In genomic region chr10:114544045-114544659, GRCh38 we compare ENCODE assay signal across 8 cellular contexts.
A peak's percentile ranks its signal among the peaks of the same experiment; 100 is the strongest.
DNase-seq lines count a peak whose midpoint lies in the region; ATAC-seq and TF ChIP-seq lines count a peak whose summit lies in the region.

No MANE protein-coding gene starts in this region.

- no peak overlapping the region for H3K27ac ChIP-seq in neuronal stem cell (replicated peaks; ENCODE audit: low read length)
- H3K27ac ChIP-seq in SJCRH30 = no peak overlapping the region

- no CpG with 5 or more reads among the region's 9 CpGs for WGBS in neuronal stem cell (ENCODE audit: extremely low coverage in 2 of 2, insufficient read length in 2 of 2, insufficient replicate concordance in 1 of 2), 2 donors

- peak overlapping the region; percentile 31 for H2BK15ac ChIP-seq in neuronal stem cell (ENCODE audit: low read length)

- H3K4ac ChIP-seq in neuronal stem cell (ENCODE audit: low read length) = no peak overlapping the region

- peak; percentile 25 for DNase-seq in A172 (ENCODE audit: low spot score)
- DNase-seq in HPDE6-E6E7 (ENCODE audit: extremely low spot score) = peak; percentile 71
- peak; percentile 56 for DNase-seq in activated T-cell treated with anti-CD3 and anti-CD28 coated beads for 1 hour (ENCODE audit: low read depth)
- DNase-seq in neuronal stem cell (ENCODE audit: low spot score) = no peak
- DNase-seq in SJCRH30 = no peak
- no peak for DNase-seq in medulla oblongata (ENCODE audit: extremely low spot score)

- H3K4me2 ChIP-seq in neuronal stem cell (ENCODE audit: insufficient read depth, low read length, poor library complexity, severe bottlenecking) = no peak overlapping the region

- H3K4me3 ChIP-seq in neuronal stem cell (ENCODE audit: low read length in 2 of 2) (no peak overlapping the region), SJCRH30 (no peak overlapping the region)

- H3K36me3 ChIP-seq in neuronal stem cell (replicated peaks in 1 of 2; ENCODE audit: control insufficient read depth in 2 of 2, insufficient read depth in 2 of 2, low read length in 2 of 2) (no peaks in the 10 kb centered on the region), SJCRH30 (no peaks in the 10 kb centered on the region; the same call in none of the 2 replicates)

- H3K4me1 ChIP-seq in neuronal stem cell (ENCODE audit: control insufficient read depth in 2 of 2, insufficient read depth in 1 of 2, low read depth in 1 of 2, low read length in 2 of 2) (peaks cover 3 to 4% of the 10 kb centered on the region in 2 donors), SJCRH30 (no peaks in the 10 kb centered on the region)

- H3K23ac ChIP-seq in neuronal stem cell (ENCODE audit: low read depth, low read length, poor library complexity) = no peak overlapping the region

- no peak overlapping the region for H3K14ac ChIP-seq in neuronal stem cell (ENCODE audit: low read length)

- H3K9me3 ChIP-seq in neuronal stem cell (replicated peaks in 1 of 2; ENCODE audit: control insufficient read depth in 2 of 2, insufficient read depth in 1 of 2, low read depth in 1 of 2, low read length in 2 of 2) (no peaks in the 10 kb centered on the region), SJCRH30 (replicated peaks) (no peaks in the 10 kb centered on the region)

- peak overlapping the region; percentile 45 for H3K18ac ChIP-seq in neuronal stem cell (ENCODE audit: low read length)

- no peak overlapping the region for H2BK120ac ChIP-seq in neuronal stem cell (ENCODE audit: low read depth, low read length)

- no peak overlapping the region for H2BK5ac ChIP-seq in neuronal stem cell (ENCODE audit: low read length)

- no peak overlapping the region for H4K8ac ChIP-seq in neuronal stem cell (ENCODE audit: low read depth, low read length)

- no peaks in the 10 kb centered on the region for H3K79me1 ChIP-seq in neuronal stem cell (ENCODE audit: low read depth, low read length)

- H3K27me3 ChIP-seq in neuronal stem cell (ENCODE audit: control insufficient read depth in 3 of 3, insufficient read depth in 3 of 3, low read depth in 1 of 3, low read length in 3 of 3) = no peaks in the 10 kb centered on the region
- H3K27me3 ChIP-seq in SJCRH30 = no peaks in the 10 kb centered on the region

- peak overlapping the region; percentile 61 for H4K91ac ChIP-seq in neuronal stem cell (ENCODE audit: low read depth, low read length, poor library complexity)

- no peak overlapping the region for H2BK12ac ChIP-seq in neuronal stem cell (ENCODE audit: low read length)

- H2AK5ac ChIP-seq in neuronal stem cell (ENCODE audit: low read depth, low read length) = peak overlapping the region; percentile 61

- H3K9ac ChIP-seq in neuronal stem cell (ENCODE audit: low read depth, low read length, poor library complexity) = no peak overlapping the region

- ATAC-seq in GM21360 (IDR thresholded peaks at IDR 0.05; ENCODE audit: unreplicated experiment) = peak; percentile 95
- no peak for ATAC-seq in SK-N-SH treated with all-trans-retinoic acid at 6 μM for 48 hours

- no peak overlapping the region for H2AFZ ChIP-seq in neuronal stem cell (ENCODE audit: low read length)

TF ChIP-seq in SK-N-SH treated with all-trans-retinoic acid at 6 μM for 48 hours, 23 proteins besides CTCF, POLR2A, EP300 and RAD21:
- no peak for TF ChIP-seq TCF4 (CRISPR knock-in tag; IDR thresholded peaks at IDR 0.05; ENCODE audit: borderline replicate concordance)
- no peak for TF ChIP-seq BACH2 (CRISPR knock-in tag; IDR thresholded peaks at IDR 0.05; ENCODE audit: borderline replicate concordance)
- no peak for TF ChIP-seq PPARA (CRISPR knock-in tag; IDR thresholded peaks at IDR 0.05; ENCODE audit: borderline replicate concordance)
- TF ChIP-seq, protein P1, sequence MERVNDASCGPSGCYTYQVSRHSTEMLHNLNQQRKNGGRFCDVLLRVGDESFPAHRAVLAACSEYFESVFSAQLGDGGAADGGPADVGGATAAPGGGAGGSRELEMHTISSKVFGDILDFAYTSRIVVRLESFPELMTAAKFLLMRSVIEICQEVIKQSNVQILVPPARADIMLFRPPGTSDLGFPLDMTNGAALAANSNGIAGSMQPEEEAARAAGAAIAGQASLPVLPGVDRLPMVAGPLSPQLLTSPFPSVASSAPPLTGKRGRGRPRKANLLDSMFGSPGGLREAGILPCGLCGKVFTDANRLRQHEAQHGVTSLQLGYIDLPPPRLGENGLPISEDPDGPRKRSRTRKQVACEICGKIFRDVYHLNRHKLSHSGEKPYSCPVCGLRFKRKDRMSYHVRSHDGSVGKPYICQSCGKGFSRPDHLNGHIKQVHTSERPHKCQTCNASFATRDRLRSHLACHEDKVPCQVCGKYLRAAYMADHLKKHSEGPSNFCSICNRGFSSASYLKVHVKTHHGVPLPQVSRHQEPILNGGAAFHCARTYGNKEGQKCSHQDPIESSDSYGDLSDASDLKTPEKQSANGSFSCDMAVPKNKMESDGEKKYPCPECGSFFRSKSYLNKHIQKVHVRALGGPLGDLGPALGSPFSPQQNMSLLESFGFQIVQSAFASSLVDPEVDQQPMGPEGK (CRISPR knock-in tag; IDR thresholded peaks at IDR 0.05; ENCODE audit: borderline replicate concordance) = no peak
- no peak for TF ChIP-seq ZFP3 (CRISPR knock-in tag; IDR thresholded peaks at IDR 0.05)
- TF ChIP-seq, protein P2, sequence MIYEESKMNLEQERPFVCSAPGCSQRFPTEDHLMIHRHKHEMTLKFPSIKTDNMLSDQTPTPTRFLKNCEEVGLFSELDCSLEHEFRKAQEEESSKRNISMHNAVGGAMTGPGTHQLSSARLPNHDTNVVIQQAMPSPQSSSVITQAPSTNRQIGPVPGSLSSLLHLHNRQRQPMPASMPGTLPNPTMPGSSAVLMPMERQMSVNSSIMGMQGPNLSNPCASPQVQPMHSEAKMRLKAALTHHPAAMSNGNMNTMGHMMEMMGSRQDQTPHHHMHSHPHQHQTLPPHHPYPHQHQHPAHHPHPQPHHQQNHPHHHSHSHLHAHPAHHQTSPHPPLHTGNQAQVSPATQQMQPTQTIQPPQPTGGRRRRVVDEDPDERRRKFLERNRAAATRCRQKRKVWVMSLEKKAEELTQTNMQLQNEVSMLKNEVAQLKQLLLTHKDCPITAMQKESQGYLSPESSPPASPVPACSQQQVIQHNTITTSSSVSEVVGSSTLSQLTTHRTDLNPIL (CRISPR knock-in tag; IDR thresholded peaks at IDR 0.05; ENCODE audit: low read depth) = no peak
- no peak for TF ChIP-seq CSDC2 (CRISPR knock-in tag; IDR thresholded peaks at IDR 0.05)

Comparison
In these comparisons a context has a peak if more than half of its experiments do, and no peak if none do; other contexts are left out.
1. DNase-seq: peak in A172 (single experiment), HPDE6-E6E7 (single experiment) and activated T-cell treated with anti-CD3 and anti-CD28 coated beads for 1 hour (single experiment); none in neuronal stem cell (single experiment), SJCRH30 (0 of 2) and medulla oblongata (single experiment).